In genomic region chr21:42627527-42628289, GRCh38 we compare ENCODE assay signal across 2 cellular contexts.
TF ChIP-seq lines count a peak whose summit lies in the region.

No MANE protein-coding gene starts in this region.

TF ChIP-seq in IMR-90, 13 proteins besides CTCF, POLR2A, EP300 and RAD21:
- TF ChIP-seq RCOR1 (IDR thresholded peaks at IDR 0.05; ENCODE audit: insufficient replicate concordance, low read length) (no peak), ELK1 (IDR thresholded peaks at IDR 0.05; ENCODE audit: borderline replicate concordance, low read depth, low read length) (no peak), USF2 (IDR thresholded peaks at IDR 0.05; ENCODE audit: low read depth, low read length) (no peak), SMC3 (IDR thresholded peaks at IDR 0.05; ENCODE audit: low read depth, low read length) (no peak), BHLHE40 (IDR thresholded peaks at IDR 0.05; ENCODE audit: low read depth, low read length) (no peak), MAZ (IDR thresholded peaks at IDR 0.05; ENCODE audit: borderline replicate concordance, low read depth, low read length) (no peak), NFE2L2 (IDR thresholded peaks at IDR 0.05; ENCODE audit: low read depth, low read length) (no peak), CEBPB (IDR thresholded peaks at IDR 0.05; ENCODE audit: low read depth, low read length) (no peak), FOS (IDR thresholded peaks at IDR 0.05; ENCODE audit: low read depth, low read length) (no peak), MXI1 (IDR thresholded peaks at IDR 0.05; ENCODE audit: borderline replicate concordance, low read depth, low read length) (no peak), CHD1 (IDR thresholded peaks at IDR 0.05; ENCODE audit: low read depth, low read length) (no peak)

TF ChIP-seq in HepG2, 621 proteins besides CTCF, POLR2A, EP300 and RAD21:
- no peak for TF ChIP-seq ARHGAP35 (CRISPR knock-in tag; IDR thresholded peaks at IDR 0.05; ENCODE audit: borderline replicate concordance)
- no peak for TF ChIP-seq RNF2 (conservative IDR thresholded peaks at IDR 0.05; ENCODE audit: low read depth)
- no peak for TF ChIP-seq ZNF484 (CRISPR knock-in tag; IDR thresholded peaks at IDR 0.05; ENCODE audit: borderline replicate concordance, low read depth)
- TF ChIP-seq KDM2A (CRISPR knock-in tag; IDR thresholded peaks at IDR 0.05; ENCODE audit: borderline replicate concordance, low read depth), result no peak
- TF ChIP-seq TARDBP (CRISPR knock-in tag; IDR thresholded peaks at IDR 0.05), result no peak
